1 cellular context compared by ENCODE assay signal in genomic region chr6:27867051-27867940, GRCh38.
TF ChIP-seq lines count a peak whose summit lies in the region.

No MANE protein-coding gene starts in this region.

TF ChIP-seq in K562, 482 proteins besides CTCF, POLR2A, EP300 and RAD21 (continued from another document and continues in another):
- no peak for TF ChIP-seq ZNF609 (CRISPR knock-in tag; IDR thresholded peaks at IDR 0.05; ENCODE audit: borderline replicate concordance)
- no peak for TF ChIP-seq ZNF3 (CRISPR knock-in tag; IDR thresholded peaks at IDR 0.05)
- TF ChIP-seq BRD9 (IDR thresholded peaks at IDR 0.05; ENCODE audit: low read depth, partially characterized antibody) = no peak
- TF ChIP-seq TAF1 (IDR thresholded peaks at IDR 0.05; ENCODE audit: control insufficient read depth, extremely low read depth, insufficient read depth, low read length, severe bottlenecking) = peak; percentile 60
- no peak for TF ChIP-seq CAMTA2 (CRISPR knock-in tag; conservative IDR thresholded peaks at IDR 0.05)
- TF ChIP-seq MCM3 (IDR thresholded peaks at IDR 0.05) = no peak
- no peak for TF ChIP-seq ATF3 (IDR thresholded peaks at IDR 0.05)
- no peak for TF ChIP-seq ATF3 (CRISPR knock-in tag; conservative IDR thresholded peaks at IDR 0.05)
- TF ChIP-seq ZNF12 (CRISPR knock-in tag; IDR thresholded peaks at IDR 0.05) = no peak
- TF ChIP-seq SOX6 (IDR thresholded peaks at IDR 0.05) = no peak
- no peak for TF ChIP-seq ZBTB33 (CRISPR knock-in tag; IDR thresholded peaks at IDR 0.05)
- no peak for TF ChIP-seq BCL6 (CRISPR knock-in tag; IDR thresholded peaks at IDR 0.05)
- no peak for TF ChIP-seq NONO (IDR thresholded peaks at IDR 0.05; ENCODE audit: low read depth in 2 of 2, low read length in 1 of 2)
- TF ChIP-seq BACH1 (tag; IDR thresholded peaks at IDR 0.05) = no peak
- TF ChIP-seq MITF (IDR thresholded peaks at IDR 0.05) = no peak
- TF ChIP-seq CBFB (CRISPR knock-in tag; IDR thresholded peaks at IDR 0.05) = no peak
- no peak for TF ChIP-seq MIER1 (IDR thresholded peaks at IDR 0.05; ENCODE audit: low read depth)
- TF ChIP-seq POLR2AphosphoS2 (IDR thresholded peaks at IDR 0.05; ENCODE audit: low read length) = peak; percentile 70; the same call in 1 of the 2 replicates
- no peak for TF ChIP-seq TFE3 (CRISPR knock-in tag; IDR thresholded peaks at IDR 0.05)
- TF ChIP-seq NFIC (IDR thresholded peaks at IDR 0.05) = 0 out of 2 replicates have a peak, but pooled peaks have one; percentile 6
- TF ChIP-seq E2F3 (CRISPR knock-in tag; IDR thresholded peaks at IDR 0.05) = no peak
- TF ChIP-seq ZFP36 (IDR thresholded peaks at IDR 0.05; ENCODE audit: low read depth, low read length, partially characterized antibody) = no peak
- no peak for TF ChIP-seq ZNF778 (CRISPR knock-in tag; IDR thresholded peaks at IDR 0.05)
- TF ChIP-seq SUPT5H (IDR thresholded peaks at IDR 0.05) = peak; percentile 76
- no peak for TF ChIP-seq HNRNPUL1 (IDR thresholded peaks at IDR 0.05; ENCODE audit: low read length)
- peak; percentile 16 to 33; a peak in 2 of 4 replicates for TF ChIP-seq NRF1 (conservative IDR thresholded peaks at IDR 0.05 in 1 of 2, IDR thresholded peaks at IDR 0.05 in 1 of 2)
- TF ChIP-seq E4F1 (CRISPR knock-in tag; IDR thresholded peaks at IDR 0.05; ENCODE audit: borderline replicate concordance) = no peak
- no peak for TF ChIP-seq USF2 (CRISPR knock-in tag; IDR thresholded peaks at IDR 0.05)
- TF ChIP-seq GTF2A2 (tag; IDR thresholded peaks at IDR 0.05) = 0 out of 2 replicates have a peak, but pooled peaks have one; percentile 49
- no peak for TF ChIP-seq TAL1 (IDR thresholded peaks at IDR 0.05)
- no peak for TF ChIP-seq ASH1L (IDR thresholded peaks at IDR 0.05; ENCODE audit: borderline replicate concordance, low read depth, partially characterized antibody)
- TF ChIP-seq TCF7 (IDR thresholded peaks at IDR 0.05; ENCODE audit: borderline replicate concordance) = no peak
- TF ChIP-seq REST (CRISPR knock-in tag; IDR thresholded peaks at IDR 0.05; ENCODE audit: low read depth) = no peak
